In the genomic region with DNA sequence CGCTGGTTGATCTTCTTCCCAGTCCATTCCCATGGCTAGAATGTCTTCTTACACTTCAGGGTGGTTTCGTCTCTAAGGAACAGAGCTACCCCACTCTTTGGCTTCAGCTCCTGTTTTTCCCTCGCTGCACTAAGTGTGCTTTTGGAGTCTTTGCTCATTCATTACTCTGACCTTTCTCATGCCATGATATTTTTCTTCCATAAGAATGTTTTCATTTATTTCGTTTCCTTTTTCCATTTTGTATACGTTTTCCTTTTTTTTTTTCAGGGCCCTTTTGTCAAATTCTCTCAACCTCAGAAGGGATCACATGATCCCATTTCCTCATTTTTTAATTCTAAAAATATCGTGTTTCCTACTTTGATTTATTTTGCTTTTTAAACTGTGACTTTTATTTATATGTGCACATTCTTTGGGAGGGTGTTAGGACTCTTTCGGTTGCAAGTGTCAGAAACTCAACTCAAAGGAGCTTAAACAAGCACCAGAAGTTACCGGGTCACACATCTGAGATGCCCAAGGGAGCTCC, we compare ENCODE assay signal across 1 cellular context.
TF ChIP-seq lines count a peak whose summit lies in the region.

No MANE protein-coding gene starts in this region.

TF ChIP-seq in neural cell, 6 proteins besides CTCF, POLR2A, EP300 and RAD21 (continued from another document):
- TF ChIP-seq, protein P1, sequence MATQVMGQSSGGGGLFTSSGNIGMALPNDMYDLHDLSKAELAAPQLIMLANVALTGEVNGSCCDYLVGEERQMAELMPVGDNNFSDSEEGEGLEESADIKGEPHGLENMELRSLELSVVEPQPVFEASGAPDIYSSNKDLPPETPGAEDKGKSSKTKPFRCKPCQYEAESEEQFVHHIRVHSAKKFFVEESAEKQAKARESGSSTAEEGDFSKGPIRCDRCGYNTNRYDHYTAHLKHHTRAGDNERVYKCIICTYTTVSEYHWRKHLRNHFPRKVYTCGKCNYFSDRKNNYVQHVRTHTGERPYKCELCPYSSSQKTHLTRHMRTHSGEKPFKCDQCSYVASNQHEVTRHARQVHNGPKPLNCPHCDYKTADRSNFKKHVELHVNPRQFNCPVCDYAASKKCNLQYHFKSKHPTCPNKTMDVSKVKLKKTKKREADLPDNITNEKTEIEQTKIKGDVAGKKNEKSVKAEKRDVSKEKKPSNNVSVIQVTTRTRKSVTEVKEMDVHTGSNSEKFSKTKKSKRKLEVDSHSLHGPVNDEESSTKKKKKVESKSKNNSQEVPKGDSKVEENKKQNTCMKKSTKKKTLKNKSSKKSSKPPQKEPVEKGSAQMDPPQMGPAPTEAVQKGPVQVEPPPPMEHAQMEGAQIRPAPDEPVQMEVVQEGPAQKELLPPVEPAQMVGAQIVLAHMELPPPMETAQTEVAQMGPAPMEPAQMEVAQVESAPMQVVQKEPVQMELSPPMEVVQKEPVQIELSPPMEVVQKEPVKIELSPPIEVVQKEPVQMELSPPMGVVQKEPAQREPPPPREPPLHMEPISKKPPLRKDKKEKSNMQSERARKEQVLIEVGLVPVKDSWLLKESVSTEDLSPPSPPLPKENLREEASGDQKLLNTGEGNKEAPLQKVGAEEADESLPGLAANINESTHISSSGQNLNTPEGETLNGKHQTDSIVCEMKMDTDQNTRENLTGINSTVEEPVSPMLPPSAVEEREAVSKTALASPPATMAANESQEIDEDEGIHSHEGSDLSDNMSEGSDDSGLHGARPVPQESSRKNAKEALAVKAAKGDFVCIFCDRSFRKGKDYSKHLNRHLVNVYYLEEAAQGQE (IDR thresholded peaks at IDR 0.05; ENCODE audit: borderline replicate concordance), result no peak
